In the genomic region with DNA sequence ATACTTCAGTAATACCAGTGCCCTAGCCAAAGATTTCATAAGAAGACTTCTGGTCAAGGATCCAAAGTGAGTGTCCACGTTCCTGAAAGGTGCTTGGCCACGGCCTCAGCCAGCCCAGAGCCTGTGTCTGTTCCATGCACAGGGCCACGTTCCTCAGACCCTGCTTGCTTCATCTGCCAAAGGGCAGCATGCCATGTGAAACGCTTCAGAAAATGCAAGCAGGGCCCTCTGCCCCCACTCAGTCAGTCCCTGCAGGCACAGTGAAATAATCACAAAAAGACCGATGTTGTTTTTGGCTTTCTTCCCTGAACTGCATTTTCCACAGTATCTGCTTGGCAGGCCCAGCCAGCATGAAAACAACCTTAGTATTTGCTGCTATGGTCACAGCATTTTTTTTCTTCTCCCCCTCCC, we compare ENCODE assay signal across 13 cellular contexts.
DNase-seq lines count a peak whose midpoint lies in the region; ATAC-seq, FAIRE-seq and TF ChIP-seq lines count a peak whose summit lies in the region.
"Had no signal": no experiment of that assay in that cellular context is flagged by ENCODE, and none has a peak within 500 bp of the region (broad histone marks: within the 10 kb centered on the region; RNA-seq: fewer than 3 reads in every experiment).

No MANE protein-coding gene starts in this region.

- H3K36me3 Mint-ChIP-seq in brain, result peaks cover 55% of the 10 kb centered on the region
- H3K36me3 Mint-ChIP-seq: activated naive CD8-positive, alpha-beta T cell had no signal

- peaks cover 57% of the 10 kb centered on the region for H3K4me1 Mint-ChIP-seq in brain

- H3K27me3 Mint-ChIP-seq in brain, result no peaks in the 10 kb centered on the region
- H3K27me3 Mint-ChIP-seq: activated naive CD8-positive, alpha-beta T cell had no signal

- no peaks in the 10 kb centered on the region for H4K20me1 ChIP-seq in smooth muscle cell (ENCODE audit: low read depth)

- TF ChIP-seq CTCF in brain (conservative IDR thresholded peaks at IDR 0.05), result no peak
- no peak for TF ChIP-seq CTCF in kidney (IDR thresholded peaks at IDR 0.05; ENCODE audit: borderline replicate concordance, extremely low read depth, insufficient read depth)
- TF ChIP-seq CTCF in smooth muscle cell (IDR thresholded peaks at IDR 0.05; ENCODE audit: borderline replicate concordance, insufficient read depth, poor library complexity, severe bottlenecking), result no peak

- H3K27ac ChIP-seq in kidney (ENCODE audit: low read depth in 2 of 2, low read length in 2 of 2) (peak overlapping the region; percentile 8 to 43), smooth muscle cell (ENCODE audit: low read depth) (no peak overlapping the region)

- WGBS in smooth muscle cell (ENCODE audit: low lambda C conversion rate), result 56% methylated on average over 5 of the region's 5 CpGs

- H3K4me3 ChIP-seq in kidney (ENCODE audit: low read length in 2 of 2), result no peak overlapping the region
- H3K4me3 ChIP-seq in smooth muscle cell, result no peak overlapping the region

- H3K27me3 ChIP-seq in smooth muscle cell (ENCODE audit: low read depth), result no peaks in the 10 kb centered on the region

- peaks cover 11% of the 10 kb centered on the region for H3F3A ChIP-seq in smooth muscle cell (ENCODE audit: low read depth)

- no peak overlapping the region for H2AFZ ChIP-seq in smooth muscle cell (ENCODE audit: low read depth)

- FAIRE-seq in kidney (lab: Jason Lieb, UNC), result no peak
- FAIRE-seq: H1 had no signal

- intact Hi-C loops in kidney (cut with DNase I), result no loop called here

- H3K79me2 ChIP-seq in smooth muscle cell (ENCODE audit: low read depth), result no peaks in the 10 kb centered on the region

- H3K4me3 Mint-ChIP-seq in brain, result peak overlapping the region in 1 of 5 experiments; percentile 55
- H3K4me3 Mint-ChIP-seq: activated CD4-positive, alpha-beta T cell treated with anti-CD3 and anti-CD28 coated beads, Interleukin-2, amount 10 ng/mL, durations not matched to agents 7 days and 5 days; activated naive CD8-positive, alpha-beta T cell had no signal

- H3K4me2 ChIP-seq in smooth muscle cell, result peak overlapping the region; percentile 49

- peaks cover 0 to 5% (median 0%) of the 10 kb centered on the region in 5 experiments for H3K9me3 Mint-ChIP-seq in brain
- H3K9me3 Mint-ChIP-seq: activated CD4-positive, alpha-beta T cell treated with anti-CD3 and anti-CD28 coated beads, Interleukin-2, amount 10 ng/mL, durations not matched to agents 7 days and 5 days had no signal

- peak overlapping the region in 4 of 5 experiments; percentile 59 to 78 (median 70) for H3K27ac Mint-ChIP-seq in brain
- H3K27ac Mint-ChIP-seq: activated CD4-positive, alpha-beta T cell treated with anti-CD3 and anti-CD28 coated beads, Interleukin-2, amount 10 ng/mL, durations not matched to agents 7 days and 5 days; activated naive CD8-positive, alpha-beta T cell had no signal

- H3K4me1 ChIP-seq in kidney (ENCODE audit: control insufficient read depth in 1 of 2, insufficient read depth in 1 of 2, low read depth in 1 of 2, low read length in 2 of 2) (peaks cover 0 to 7% of the 10 kb centered on the region in 2 donors), smooth muscle cell (ENCODE audit: low read depth) (peaks cover 16% of the 10 kb centered on the region)

- H3K9me3 ChIP-seq in kidney (ENCODE audit: control insufficient read depth in 1 of 2, low read length in 2 of 2), result no peaks in the 10 kb centered on the region
- no peaks in the 10 kb centered on the region for H3K9me3 ChIP-seq in smooth muscle cell (replicated peaks; ENCODE audit: low read depth)

- H3K9ac ChIP-seq in kidney (ENCODE audit: low read length in 2 of 2), result no peak overlapping the region
- H3K9ac ChIP-seq in smooth muscle cell (ENCODE audit: low read depth), result no peak overlapping the region

- DNase-seq in NCI-H1092 (lab: John Stamatoyannopoulos, UW) (peak; percentile 89), kidney (peak; percentile 84), smooth muscle cell (lab: John Stamatoyannopoulos, UW; ENCODE audit: unreplicated experiment) (no peak), COR-L47 (lab: John Stamatoyannopoulos, UW) (no peak), HPDE6-E6E7 (ENCODE audit: extremely low spot score) (no peak), COLO829 (ENCODE audit: low spot score) (no peak)
- DNase-seq: activated CD4-positive, alpha-beta T cell treated with anti-CD3 and anti-CD28 coated beads, Interleukin-2, amount 10 ng/mL, durations not matched to agents 7 days and 5 days; NCI-H1436; substantia nigra had no signal

- peaks cover 4 to 18% of the 10 kb centered on the region in 2 donors for H3K36me3 ChIP-seq in kidney (ENCODE audit: control insufficient read depth in 1 of 2, insufficient read depth in 2 of 2, low read length in 2 of 2)
- H3K36me3 ChIP-seq in smooth muscle cell (ENCODE audit: low read depth), result no peaks in the 10 kb centered on the region

- ATAC-seq in HG03354 (IDR thresholded peaks at IDR 0.05; ENCODE audit: poor library complexity, severe bottlenecking, unreplicated experiment), result no peak

Comparison
In these comparisons a context has a peak if more than half of its experiments do, and no peak if none do; other contexts are left out.
1. DNase-seq: peak in NCI-H1092 (single experiment) and kidney (single experiment); none in smooth muscle cell (single experiment), COR-L47 (single experiment), HPDE6-E6E7 (single experiment) and COLO829 (single experiment).